ENCODE assay signal across 20 cellular contexts in genomic region chr9:10055886-10056395, GRCh38.
DNase-seq lines count a peak whose midpoint lies in the region; ATAC-seq and TF ChIP-seq lines count a peak whose summit lies in the region.
"Had no signal": no experiment of that assay in that cellular context is flagged by ENCODE, and none has a peak within 500 bp of the region (broad histone marks: within the 10 kb centered on the region; RNA-seq: fewer than 3 reads in every experiment).

No MANE protein-coding gene starts in this region.

- H4K8ac ChIP-seq in mesendoderm (ENCODE audit: low read depth, low read length): no peak overlapping the region

- no peak for DNase-seq in mammary epithelial cell
- no peak for DNase-seq in breast epithelium (ENCODE audit: low spot score in 2 of 2)
- peak; percentile 49 for DNase-seq in endodermal cell
- DNase-seq in mesendoderm: peak; percentile 73
- DNase-seq in posterior vena cava (ENCODE audit: low spot score): peak; percentile 62
- DNase-seq: 8988T; CD4-positive, alpha-beta memory T cell; DMS 273 treated with DMSO at 0.1 percent for 48 hours; DMS53; DND-41; EL; HCEC 1CT had no signal

- no peaks in the 10 kb centered on the region for H3K9me3 ChIP-seq in mammary epithelial cell (replicated peaks; ENCODE audit: insufficient read depth, low read length)
- H3K9me3 ChIP-seq in breast epithelium: no peaks in the 10 kb centered on the region
- no peaks in the 10 kb centered on the region for H3K9me3 ChIP-seq in endodermal cell (ENCODE audit: control insufficient read depth, low read length)
- H3K9me3 ChIP-seq: BLaER1 had no signal

- H3K27me3 ChIP-seq in mammary epithelial cell (ENCODE audit: insufficient read depth, low read length): no peaks in the 10 kb centered on the region
- H3K27me3 ChIP-seq in breast epithelium: no peaks in the 10 kb centered on the region
- no peaks in the 10 kb centered on the region for H3K27me3 ChIP-seq in endodermal cell (ENCODE audit: control insufficient read depth, insufficient read depth, low read length, poor library complexity, severe bottlenecking)
- no peaks in the 10 kb centered on the region for H3K27me3 ChIP-seq in mesendoderm (ENCODE audit: insufficient read depth, low read length, poor library complexity)
- H3K27me3 ChIP-seq: BLaER1 had no signal

- WGBS in mammary epithelial cell (ENCODE audit: low coverage, missing lambda C conversion rate): 94% methylated on average over 6 of the region's 6 CpGs
- 88 to 97% methylated on average over 4 to 6 of the region's 6 CpGs for WGBS in endodermal cell (ENCODE audit: insufficient coverage in 1 of 2, insufficient read length in 1 of 2), 2 experiments
- no CpG with 5 or more reads among the region's 6 CpGs for WGBS in mesendoderm (ENCODE audit: extremely low coverage, insufficient coverage, low lambda C conversion rate)

- no TSS peak for BruUV-seq in mammary epithelial cell (replicated peaks; lab: Mats Ljungman, UMichigan)

- H3K79me2 ChIP-seq in mammary epithelial cell (ENCODE audit: insufficient read depth, low read length): no peaks in the 10 kb centered on the region
- H3K79me2 ChIP-seq in mesendoderm (ENCODE audit: control insufficient read depth, insufficient read depth, low read length): no peaks in the 10 kb centered on the region

- intact Hi-C loops in mammary epithelial cell (cut with micrococcal nuclease) (no loop called here), breast epithelium (cut with DNase I; ENCODE audit: low total_unique reads) (no loop called here), posterior vena cava (cut with DNase I) (no loop called here)

- H3K27ac ChIP-seq in mammary epithelial cell (ENCODE audit: insufficient read depth, low read depth, low read length): peak overlapping the region; percentile 29
- H3K27ac ChIP-seq in breast epithelium: no peak overlapping the region
- H3K27ac ChIP-seq in endodermal cell (ENCODE audit: low read depth, low read length): no peak overlapping the region
- no peak overlapping the region for H3K27ac ChIP-seq in mesendoderm (ENCODE audit: low read depth, low read length)
- H3K27ac ChIP-seq: BLaER1 had no signal

- CTCF ChIA-PET in mammary epithelial cell (lab: Charles Lee; ENCODE audit: low non-redundant PET): no interaction called here

- H4K5ac ChIP-seq in mesendoderm (ENCODE audit: low read length): no peak overlapping the region

- no peak overlapping the region for H3K56ac ChIP-seq in mesendoderm (ENCODE audit: low read length)

- in situ Hi-C loops in mammary epithelial cell (cut with MboI; ENCODE audit: low sequenced_read_pairs in 2 of 2): loop anchor here (5.0 to 25.0 kb wide), 2 partner anchors 206 kb away; no protein-coding TSS in a partner anchor

- TF ChIP-seq CTCF in mammary epithelial cell (conservative IDR thresholded peaks at IDR 0.05 in 1 of 2, IDR thresholded peaks at IDR 0.05 in 1 of 2; ENCODE audit: extremely low read depth in 1 of 2, insufficient read depth in 1 of 2, low read depth in 1 of 2, low read length in 2 of 2): no peak
- no peak for TF ChIP-seq CTCF in breast epithelium (IDR thresholded peaks at IDR 0.05)
- TF ChIP-seq CTCF in endodermal cell (conservative IDR thresholded peaks at IDR 0.05): no peak

- peaks cover 7% of the 10 kb centered on the region for H3K27me3 Mint-ChIP-seq in endodermal cell (ENCODE audit: insufficient read depth)
- no peaks in the 10 kb centered on the region for H3K27me3 Mint-ChIP-seq in activated T-helper 17 cell treated with anti-CD3 and anti-CD28 coated beads, Interleukin-2, amount 50 U/mL, for 72 hours
- H3K27me3 Mint-ChIP-seq: CD4-positive, alpha-beta memory T cell had no signal

- H2BK120ac ChIP-seq in mesendoderm (ENCODE audit: low read depth, low read length): no peak overlapping the region

- peak overlapping the region; percentile 70 for H3K18ac ChIP-seq in mesendoderm (ENCODE audit: low read length)

- H2AFZ ChIP-seq in mammary epithelial cell (ENCODE audit: low read depth, low read length): peak overlapping the region; percentile 33
- H2AFZ ChIP-seq: GM23338 had no signal

- H3K9ac ChIP-seq in mammary epithelial cell (ENCODE audit: insufficient read depth, low read length): no peak overlapping the region
- H3K9ac ChIP-seq in endodermal cell (ENCODE audit: extremely low read depth, low read length, poor library complexity, severe bottlenecking): no peak overlapping the region
- H3K9ac ChIP-seq in mesendoderm (ENCODE audit: low read length): no peak overlapping the region
- H3K9ac ChIP-seq: BLaER1 had no signal

- no peaks in the 10 kb centered on the region for H3K9me3 Mint-ChIP-seq in endodermal cell
- H3K9me3 Mint-ChIP-seq in activated T-helper 17 cell treated with anti-CD3 and anti-CD28 coated beads, Interleukin-2, amount 50 U/mL, for 72 hours: no peaks in the 10 kb centered on the region
- H3K9me3 Mint-ChIP-seq: CD14-positive monocyte, GM23338, IgD-negative memory B cell had no signal

- H3K4me3 Mint-ChIP-seq in endodermal cell: no peak overlapping the region
- no peak overlapping the region for H3K4me3 Mint-ChIP-seq in activated T-helper 17 cell treated with anti-CD3 and anti-CD28 coated beads, Interleukin-2, amount 50 U/mL, for 72 hours
- H3K4me3 Mint-ChIP-seq: CD14-positive monocyte; CD4-positive, alpha-beta memory T cell; GM23338; IgD-negative memory B cell had no signal

- H2BK15ac ChIP-seq in mesendoderm (replicated peaks; ENCODE audit: low read depth): no peak overlapping the region

- H3K4me1 Mint-ChIP-seq in endodermal cell: peaks cover 22% of the 10 kb centered on the region
- H3K4me1 Mint-ChIP-seq in activated T-helper 17 cell treated with anti-CD3 and anti-CD28 coated beads, Interleukin-2, amount 50 U/mL, for 72 hours: no peaks in the 10 kb centered on the region
- H3K4me1 Mint-ChIP-seq: CD14-positive monocyte, IgD-negative memory B cell had no signal

- H3K36me3 Mint-ChIP-seq in endodermal cell (ENCODE audit: low read depth): no peaks in the 10 kb centered on the region
- no peaks in the 10 kb centered on the region for H3K36me3 Mint-ChIP-seq in activated T-helper 17 cell treated with anti-CD3 and anti-CD28 coated beads, Interleukin-2, amount 50 U/mL, for 72 hours (ENCODE audit: low read depth)
- H3K36me3 Mint-ChIP-seq: CD14-positive monocyte; CD4-positive, alpha-beta memory T cell; IgD-negative memory B cell had no signal

- no peak for ATAC-seq in HG02970 (IDR thresholded peaks at IDR 0.05; ENCODE audit: low FRiP score, unreplicated experiment)
- no peak for ATAC-seq in activated T-helper 17 cell treated with anti-CD3 and anti-CD28 coated beads, Interleukin-2, amount 50 U/mL, for 72 hours (replicated peaks)
- no peak for ATAC-seq in HG02642 (IDR thresholded peaks at IDR 0.05; ENCODE audit: poor library complexity, unreplicated experiment)
- ATAC-seq: GM23338, HepG2 had no signal

- no peaks in the 10 kb centered on the region for H4K20me1 ChIP-seq in mammary epithelial cell (ENCODE audit: insufficient read depth, low read length)
- H4K20me1 ChIP-seq: BLaER1 had no signal

- H3K23ac ChIP-seq in mesendoderm (ENCODE audit: low read length): no peak overlapping the region

- no peak overlapping the region for H3K4me2 ChIP-seq in mammary epithelial cell (ENCODE audit: insufficient read depth, low read depth, low read length)
- no peak overlapping the region for H3K4me2 ChIP-seq in mesendoderm (ENCODE audit: low read length)
- H3K4me2 ChIP-seq: BLaER1, GM23338 had no signal

- no peak overlapping the region for H3K27ac Mint-ChIP-seq in endodermal cell
- H3K27ac Mint-ChIP-seq in activated T-helper 17 cell treated with anti-CD3 and anti-CD28 coated beads, Interleukin-2, amount 50 U/mL, for 72 hours: no peak overlapping the region
- H3K27ac Mint-ChIP-seq: CD14-positive monocyte; CD4-positive, alpha-beta memory T cell; GM23338; IgD-negative memory B cell had no signal

- H3K36me3 ChIP-seq in mammary epithelial cell (ENCODE audit: insufficient read depth, low read length): no peaks in the 10 kb centered on the region
- H3K36me3 ChIP-seq in breast epithelium: no peaks in the 10 kb centered on the region
- H3K36me3 ChIP-seq in endodermal cell (ENCODE audit: control insufficient read depth, insufficient read depth, low read length): no peaks in the 10 kb centered on the region
- no peaks in the 10 kb centered on the region for H3K36me3 ChIP-seq in mesendoderm (ENCODE audit: control insufficient read depth, insufficient read depth, low read length)
- H3K36me3 ChIP-seq: BLaER1 had no signal

- H3K4me1 ChIP-seq in mammary epithelial cell (ENCODE audit: insufficient read depth, low read length) (peaks cover 16% of the 10 kb centered on the region), breast epithelium (peaks cover 0 to 5% of the 10 kb centered on the region in 2 donors), endodermal cell (ENCODE audit: control insufficient read depth, insufficient read depth, low read length) (peaks cover 11% of the 10 kb centered on the region), mesendoderm (ENCODE audit: control insufficient read depth, low read depth, low read length) (no peaks in the 10 kb centered on the region)
- H3K4me1 ChIP-seq: BLaER1 had no signal

- H3K4me3 ChIP-seq in mammary epithelial cell (replicated peaks in 1 of 3; ENCODE audit: insufficient read depth in 1 of 3, low read depth in 2 of 3, low read length in 3 of 3): no peak overlapping the region
- H3K4me3 ChIP-seq in breast epithelium: no peak overlapping the region
- no peak overlapping the region for H3K4me3 ChIP-seq in endodermal cell (ENCODE audit: low read length)
- H3K4me3 ChIP-seq in mesendoderm (ENCODE audit: low read length): no peak overlapping the region
- H3K4me3 ChIP-seq: BLaER1, GM23338 had no signal

- H3K79me1 ChIP-seq in mesendoderm (ENCODE audit: low read length): no peaks in the 10 kb centered on the region

- H3K4ac ChIP-seq in mesendoderm (ENCODE audit: low read depth, low read length): no peak overlapping the region

- no peak for TF ChIP-seq POLR2A in breast epithelium (IDR thresholded peaks at IDR 0.05)

- no peak overlapping the region for H2BK5ac ChIP-seq in mesendoderm (ENCODE audit: low read length)

- no peak overlapping the region for H2AK5ac ChIP-seq in mesendoderm (ENCODE audit: low read length)

- dilution Hi-C loops in mammary epithelial cell (cut with HindIII; ENCODE audit: low sequenced_read_pairs): no loop called here

Comparison
In these comparisons a context has a peak if more than half of its experiments do, and no peak if none do; other contexts are left out.
1. DNase-seq: peak in endodermal cell (single experiment), mesendoderm (single experiment) and posterior vena cava (single experiment); none in mammary epithelial cell (single experiment) and breast epithelium (0 of 2).